Comparison of ENCODE assay signal across 27 cellular contexts in genomic region chr14:105071942-105072341, GRCh38. TPM values are rescaled to one million over a fixed set of nuclear protein-coding genes. Genes with fewer than 3 reads are reported as not detected.
A peak's percentile ranks its signal among the peaks of the same experiment; 100 is the strongest.
DNase-seq lines count a peak whose midpoint lies in the region; ATAC-seq and TF ChIP-seq lines count a peak whose summit lies in the region.
"Had no signal": no experiment of that assay in that cellular context is flagged by ENCODE, and none has a peak within 500 bp of the region (broad histone marks: within the 10 kb centered on the region; RNA-seq: fewer than 3 reads in every experiment).

No MANE protein-coding gene starts in this region.

- no peak overlapping the region for H3K27ac ChIP-seq in CD4-positive, alpha-beta T cell (ENCODE audit: low read depth, low read length)
- H3K27ac ChIP-seq: colonic mucosa, KMS-11, neutrophil, prostate gland, tibial nerve had no signal

- peaks cover 56% of the 10 kb centered on the region for H3K4me1 Mint-ChIP-seq in activated naive CD8-positive, alpha-beta T cell (ENCODE audit: low read depth)
- H3K4me1 Mint-ChIP-seq in activated naive CD8-positive, alpha-beta T cell treated with anti-CD3 and anti-CD28 coated beads, Interleukin-2, amount 50 U/mL, for 24 hours = peaks cover 65% of the 10 kb centered on the region
- peaks cover 48% of the 10 kb centered on the region for H3K4me1 Mint-ChIP-seq in CD4-positive, alpha-beta T cell (ENCODE audit: low read depth)
- H3K4me1 Mint-ChIP-seq in dendritic cell treated with granulocyte-macrophage colony-stimulating factor and Interleukin-4, amounts not matched to agents 40 ng/mL and 50 ng/mL, for 4 days (ENCODE audit: low read depth) = peaks cover 87% of the 10 kb centered on the region
- peaks cover 70% of the 10 kb centered on the region for H3K4me1 Mint-ChIP-seq in stimulated activated memory B cell treated with anti-CD40 and anti-IgM and Interleukin-4, amounts not matched to agents 10 μg/mL and 1 μg/mL and 100 μg/mL, for 72 hours

- no peaks in the 10 kb centered on the region for H3K27me3 ChIP-seq in CD4-positive, alpha-beta T cell (ENCODE audit: control insufficient read depth, insufficient read depth, low read length)
- H3K27me3 ChIP-seq: neutrophil had no signal

- H3K36me3 Mint-ChIP-seq in activated naive CD8-positive, alpha-beta T cell = no peaks in the 10 kb centered on the region
- no peaks in the 10 kb centered on the region for H3K36me3 Mint-ChIP-seq in activated naive CD8-positive, alpha-beta T cell treated with anti-CD3 and anti-CD28 coated beads, Interleukin-2, amount 50 U/mL, for 24 hours (ENCODE audit: low read depth)
- H3K36me3 Mint-ChIP-seq in CD4-positive, alpha-beta T cell (ENCODE audit: low read depth) = no peaks in the 10 kb centered on the region
- no peaks in the 10 kb centered on the region for H3K36me3 Mint-ChIP-seq in dendritic cell treated with granulocyte-macrophage colony-stimulating factor and Interleukin-4, amounts not matched to agents 40 ng/mL and 50 ng/mL, for 4 days (ENCODE audit: low read depth)
- H3K36me3 Mint-ChIP-seq in stimulated activated memory B cell treated with anti-CD40 and anti-IgM and Interleukin-4, amounts not matched to agents 10 μg/mL and 1 μg/mL and 100 μg/mL, for 72 hours = no peaks in the 10 kb centered on the region

- DNase-seq in activated naive CD8-positive, alpha-beta T cell treated with anti-CD3 and anti-CD28 coated beads, Interleukin-2, amount 50 U/mL, for 24 hours = no peak
- no peak for DNase-seq in CD4-positive, alpha-beta T cell
- no peak for DNase-seq in UCSD-AML1 (lab: John Stamatoyannopoulos, UW; ENCODE audit: unreplicated experiment)
- DNase-seq in stimulated activated CD4-positive, alpha-beta T cell treated with anti-CD3 and anti-CD28 coated beads, Interleukin-15, amount 100 ng/mL, for 24 hours = no peak
- DNase-seq: activated CD4-positive, CD25-positive, alpha-beta regulatory T cell; activated naive CD4-positive, alpha-beta T cell treated with Interleukin-2 at 50 U/mL for 16 hours; activated T-cell treated with anti-CD3 and anti-CD28 coated beads, Interleukin-2, amount 50 U/mL, for 48 hours; anterior cingulate cortex; colonic mucosa; effector memory CD4-positive, alpha-beta T cell; H9; heart right ventricle; mammary epithelial cell; NCI-H1436; NCI-H446; NCI-H774; RPMI8226; T-helper 1 cell had no signal

- intact Hi-C loops in CD4-positive, alpha-beta T cell (cut with DNase I, micrococcal nuclease) = no loop called here
- intact Hi-C loops in dendritic cell treated with granulocyte-macrophage colony-stimulating factor and Interleukin-4, amounts not matched to agents 40 ng/mL and 50 ng/mL, for 4 days (cut with micrococcal nuclease) = no loop called here

- no peaks in the 10 kb centered on the region for H3K9me3 Mint-ChIP-seq in activated naive CD8-positive, alpha-beta T cell (ENCODE audit: low read depth)
- H3K9me3 Mint-ChIP-seq in activated naive CD8-positive, alpha-beta T cell treated with anti-CD3 and anti-CD28 coated beads, Interleukin-2, amount 50 U/mL, for 24 hours = no peaks in the 10 kb centered on the region
- no peaks in the 10 kb centered on the region for H3K9me3 Mint-ChIP-seq in CD4-positive, alpha-beta T cell
- H3K9me3 Mint-ChIP-seq in dendritic cell treated with granulocyte-macrophage colony-stimulating factor and Interleukin-4, amounts not matched to agents 40 ng/mL and 50 ng/mL, for 4 days = no peaks in the 10 kb centered on the region
- no peaks in the 10 kb centered on the region for H3K9me3 Mint-ChIP-seq in stimulated activated memory B cell treated with anti-CD40 and anti-IgM and Interleukin-4, amounts not matched to agents 10 μg/mL and 1 μg/mL and 100 μg/mL, for 72 hours
- H3K9me3 Mint-ChIP-seq: H9 had no signal

- POLR2A ChIA-PET in CD4-positive, alpha-beta T cell (lab: Charles Lee) = interaction anchor here (1.6 to 6.2 kb wide), 2 partner anchors 14 kb away, joined by 4 to 29 read pairs; no protein-coding TSS in a partner anchor

- H3K27ac Mint-ChIP-seq in activated naive CD8-positive, alpha-beta T cell = peak overlapping the region; percentile 78
- no peak overlapping the region for H3K27ac Mint-ChIP-seq in activated naive CD8-positive, alpha-beta T cell treated with anti-CD3 and anti-CD28 coated beads, Interleukin-2, amount 50 U/mL, for 24 hours
- H3K27ac Mint-ChIP-seq in CD4-positive, alpha-beta T cell = peak overlapping the region; percentile 62
- peak overlapping the region; percentile 90 for H3K27ac Mint-ChIP-seq in dendritic cell treated with granulocyte-macrophage colony-stimulating factor and Interleukin-4, amounts not matched to agents 40 ng/mL and 50 ng/mL, for 4 days
- H3K27ac Mint-ChIP-seq in stimulated activated memory B cell treated with anti-CD40 and anti-IgM and Interleukin-4, amounts not matched to agents 10 μg/mL and 1 μg/mL and 100 μg/mL, for 72 hours = peak overlapping the region; percentile 94
- H3K27ac Mint-ChIP-seq: H9 had no signal

- no peaks in the 10 kb centered on the region for H3K27me3 Mint-ChIP-seq in activated naive CD8-positive, alpha-beta T cell
- H3K27me3 Mint-ChIP-seq in activated naive CD8-positive, alpha-beta T cell treated with anti-CD3 and anti-CD28 coated beads, Interleukin-2, amount 50 U/mL, for 24 hours = no peaks in the 10 kb centered on the region
- H3K27me3 Mint-ChIP-seq in CD4-positive, alpha-beta T cell = no peaks in the 10 kb centered on the region
- H3K27me3 Mint-ChIP-seq in dendritic cell treated with granulocyte-macrophage colony-stimulating factor and Interleukin-4, amounts not matched to agents 40 ng/mL and 50 ng/mL, for 4 days = no peaks in the 10 kb centered on the region
- no peaks in the 10 kb centered on the region for H3K27me3 Mint-ChIP-seq in stimulated activated memory B cell treated with anti-CD40 and anti-IgM and Interleukin-4, amounts not matched to agents 10 μg/mL and 1 μg/mL and 100 μg/mL, for 72 hours

- no peak for ATAC-seq in activated naive CD8-positive, alpha-beta T cell treated with anti-CD3 and anti-CD28 coated beads, Interleukin-2, amount 50 U/mL, for 24 hours
- no peak for ATAC-seq in CD4-positive, alpha-beta T cell (ENCODE audit: poor library complexity)
- ATAC-seq in stimulated activated memory B cell treated with anti-CD40 and anti-IgM and Interleukin-4, amounts not matched to agents 10 μg/mL and 1 μg/mL and 100 μg/mL, for 72 hours = no peak
- ATAC-seq: heart right ventricle had no signal

- no peak overlapping the region for H3K4me3 Mint-ChIP-seq in activated naive CD8-positive, alpha-beta T cell
- no peak overlapping the region for H3K4me3 Mint-ChIP-seq in activated naive CD8-positive, alpha-beta T cell treated with anti-CD3 and anti-CD28 coated beads, Interleukin-2, amount 50 U/mL, for 24 hours
- H3K4me3 Mint-ChIP-seq in CD4-positive, alpha-beta T cell = no peak overlapping the region
- no peak overlapping the region for H3K4me3 Mint-ChIP-seq in dendritic cell treated with granulocyte-macrophage colony-stimulating factor and Interleukin-4, amounts not matched to agents 40 ng/mL and 50 ng/mL, for 4 days
- H3K4me3 Mint-ChIP-seq in stimulated activated memory B cell treated with anti-CD40 and anti-IgM and Interleukin-4, amounts not matched to agents 10 μg/mL and 1 μg/mL and 100 μg/mL, for 72 hours = no peak overlapping the region
- H3K4me3 Mint-ChIP-seq: H9 had no signal

- CTCF ChIA-PET in CD4-positive, alpha-beta T cell (lab: Charles Lee) = interaction anchor here (0.7 to 3.2 kb wide), 3 partner anchors 15 to 27 kb away, joined by 3 to 11 read pairs (median 4); no protein-coding TSS in a partner anchor

- no peak for TF ChIP-seq CTCF in CD4-positive, alpha-beta T cell (IDR thresholded peaks at IDR 0.05)

- no peaks in the 10 kb centered on the region for H3K9me3 ChIP-seq in CD4-positive, alpha-beta T cell (ENCODE audit: control insufficient read depth, low read length)
- H3K9me3 ChIP-seq: colonic mucosa, heart right ventricle, neutrophil, prostate gland, tibial nerve had no signal

RNA-seq across cellular contexts. Expression of gene GPR132, which starts 6.7 kb away (rescaled TPM):
- 10 to 100 TPM; 64.4 to 66.7 TPM for total RNA-seq in CD4-positive, alpha-beta T cell
- total RNA-seq: fibroblast of villous mesenchyme, SK-MEL-5 had no signal

RNA-seq across cellular contexts. Expression of gene CDCA4, which starts 51.1 kb away (rescaled TPM):
- total RNA-seq in CD4-positive, alpha-beta T cell = 10 to 100 TPM; 17.7 to 18.8 TPM
